1 cellular context compared by ENCODE assay signal in genomic region chr5:80668016-80668969, GRCh38.
A peak's percentile ranks its signal among the peaks of the same experiment; 100 is the strongest.
TF ChIP-seq lines count a peak whose summit lies in the region.

No MANE protein-coding gene starts in this region.

TF ChIP-seq in HepG2, 621 proteins besides CTCF, POLR2A, EP300 and RAD21 (continued from another document):
- TF ChIP-seq, protein P1, sequence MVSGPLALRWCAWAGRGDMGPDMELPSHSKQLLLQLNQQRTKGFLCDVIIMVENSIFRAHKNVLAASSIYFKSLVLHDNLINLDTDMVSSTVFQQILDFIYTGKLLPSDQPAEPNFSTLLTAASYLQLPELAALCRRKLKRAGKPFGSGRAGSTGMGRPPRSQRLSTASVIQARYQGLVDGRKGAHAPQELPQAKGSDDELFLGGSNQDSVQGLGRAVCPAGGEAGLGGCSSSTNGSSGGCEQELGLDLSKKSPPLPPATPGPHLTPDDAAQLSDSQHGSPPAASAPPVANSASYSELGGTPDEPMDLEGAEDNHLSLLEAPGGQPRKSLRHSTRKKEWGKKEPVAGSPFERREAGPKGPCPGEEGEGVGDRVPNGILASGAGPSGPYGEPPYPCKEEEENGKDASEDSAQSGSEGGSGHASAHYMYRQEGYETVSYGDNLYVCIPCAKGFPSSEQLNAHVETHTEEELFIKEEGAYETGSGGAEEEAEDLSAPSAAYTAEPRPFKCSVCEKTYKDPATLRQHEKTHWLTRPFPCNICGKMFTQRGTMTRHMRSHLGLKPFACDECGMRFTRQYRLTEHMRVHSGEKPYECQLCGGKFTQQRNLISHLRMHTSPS (CRISPR knock-in tag; IDR thresholded peaks at IDR 0.05; ENCODE audit: low read depth) = peak; percentile 43; the same call in 1 of the 2 replicates
- TF ChIP-seq ZNF331 (CRISPR knock-in tag; IDR thresholded peaks at IDR 0.05) (no peak), MAF1 (CRISPR knock-in tag; IDR thresholded peaks at IDR 0.05; ENCODE audit: borderline replicate concordance) (no peak), ARHGAP35 (CRISPR knock-in tag; IDR thresholded peaks at IDR 0.05; ENCODE audit: borderline replicate concordance) (no peak), ZMYM4 (CRISPR knock-in tag; IDR thresholded peaks at IDR 0.05) (0 out of 2 replicates have a peak, but pooled peaks have one; percentile 53), ZNF432 (CRISPR knock-in tag; IDR thresholded peaks at IDR 0.05; ENCODE audit: borderline replicate concordance) (no peak), ZFX (CRISPR knock-in tag; IDR thresholded peaks at IDR 0.05; ENCODE audit: low read depth) (0 out of 2 replicates have a peak, but pooled peaks have one; percentile 20), ZNF264 (CRISPR knock-in tag; IDR thresholded peaks at IDR 0.05) (no peak), RFX1 (IDR thresholded peaks at IDR 0.05) (no peak), ZNF737 (CRISPR knock-in tag; IDR thresholded peaks at IDR 0.05; ENCODE audit: borderline replicate concordance) (no peak)
- TF ChIP-seq, protein P2, sequence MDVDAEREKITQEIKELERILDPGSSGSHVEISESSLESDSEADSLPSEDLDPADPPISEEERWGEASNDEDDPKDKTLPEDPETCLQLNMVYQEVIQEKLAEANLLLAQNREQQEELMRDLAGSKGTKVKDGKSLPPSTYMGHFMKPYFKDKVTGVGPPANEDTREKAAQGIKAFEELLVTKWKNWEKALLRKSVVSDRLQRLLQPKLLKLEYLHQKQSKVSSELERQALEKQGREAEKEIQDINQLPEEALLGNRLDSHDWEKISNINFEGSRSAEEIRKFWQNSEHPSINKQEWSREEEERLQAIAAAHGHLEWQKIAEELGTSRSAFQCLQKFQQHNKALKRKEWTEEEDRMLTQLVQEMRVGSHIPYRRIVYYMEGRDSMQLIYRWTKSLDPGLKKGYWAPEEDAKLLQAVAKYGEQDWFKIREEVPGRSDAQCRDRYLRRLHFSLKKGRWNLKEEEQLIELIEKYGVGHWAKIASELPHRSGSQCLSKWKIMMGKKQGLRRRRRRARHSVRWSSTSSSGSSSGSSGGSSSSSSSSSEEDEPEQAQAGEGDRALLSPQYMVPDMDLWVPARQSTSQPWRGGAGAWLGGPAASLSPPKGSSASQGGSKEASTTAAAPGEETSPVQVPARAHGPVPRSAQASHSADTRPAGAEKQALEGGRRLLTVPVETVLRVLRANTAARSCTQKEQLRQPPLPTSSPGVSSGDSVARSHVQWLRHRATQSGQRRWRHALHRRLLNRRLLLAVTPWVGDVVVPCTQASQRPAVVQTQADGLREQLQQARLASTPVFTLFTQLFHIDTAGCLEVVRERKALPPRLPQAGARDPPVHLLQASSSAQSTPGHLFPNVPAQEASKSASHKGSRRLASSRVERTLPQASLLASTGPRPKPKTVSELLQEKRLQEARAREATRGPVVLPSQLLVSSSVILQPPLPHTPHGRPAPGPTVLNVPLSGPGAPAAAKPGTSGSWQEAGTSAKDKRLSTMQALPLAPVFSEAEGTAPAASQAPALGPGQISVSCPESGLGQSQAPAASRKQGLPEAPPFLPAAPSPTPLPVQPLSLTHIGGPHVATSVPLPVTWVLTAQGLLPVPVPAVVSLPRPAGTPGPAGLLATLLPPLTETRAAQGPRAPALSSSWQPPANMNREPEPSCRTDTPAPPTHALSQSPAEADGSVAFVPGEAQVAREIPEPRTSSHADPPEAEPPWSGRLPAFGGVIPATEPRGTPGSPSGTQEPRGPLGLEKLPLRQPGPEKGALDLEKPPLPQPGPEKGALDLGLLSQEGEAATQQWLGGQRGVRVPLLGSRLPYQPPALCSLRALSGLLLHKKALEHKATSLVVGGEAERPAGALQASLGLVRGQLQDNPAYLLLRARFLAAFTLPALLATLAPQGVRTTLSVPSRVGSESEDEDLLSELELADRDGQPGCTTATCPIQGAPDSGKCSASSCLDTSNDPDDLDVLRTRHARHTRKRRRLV (CRISPR knock-in tag; IDR thresholded peaks at IDR 0.05) = no peak
- TF ChIP-seq, protein P3, sequence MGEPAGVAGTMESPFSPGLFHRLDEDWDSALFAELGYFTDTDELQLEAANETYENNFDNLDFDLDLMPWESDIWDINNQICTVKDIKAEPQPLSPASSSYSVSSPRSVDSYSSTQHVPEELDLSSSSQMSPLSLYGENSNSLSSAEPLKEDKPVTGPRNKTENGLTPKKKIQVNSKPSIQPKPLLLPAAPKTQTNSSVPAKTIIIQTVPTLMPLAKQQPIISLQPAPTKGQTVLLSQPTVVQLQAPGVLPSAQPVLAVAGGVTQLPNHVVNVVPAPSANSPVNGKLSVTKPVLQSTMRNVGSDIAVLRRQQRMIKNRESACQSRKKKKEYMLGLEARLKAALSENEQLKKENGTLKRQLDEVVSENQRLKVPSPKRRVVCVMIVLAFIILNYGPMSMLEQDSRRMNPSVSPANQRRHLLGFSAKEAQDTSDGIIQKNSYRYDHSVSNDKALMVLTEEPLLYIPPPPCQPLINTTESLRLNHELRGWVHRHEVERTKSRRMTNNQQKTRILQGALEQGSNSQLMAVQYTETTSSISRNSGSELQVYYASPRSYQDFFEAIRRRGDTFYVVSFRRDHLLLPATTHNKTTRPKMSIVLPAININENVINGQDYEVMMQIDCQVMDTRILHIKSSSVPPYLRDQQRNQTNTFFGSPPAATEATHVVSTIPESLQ (CRISPR knock-in tag; conservative IDR thresholded peaks at IDR 0.05) = no peak
- TF ChIP-seq, protein P4, sequence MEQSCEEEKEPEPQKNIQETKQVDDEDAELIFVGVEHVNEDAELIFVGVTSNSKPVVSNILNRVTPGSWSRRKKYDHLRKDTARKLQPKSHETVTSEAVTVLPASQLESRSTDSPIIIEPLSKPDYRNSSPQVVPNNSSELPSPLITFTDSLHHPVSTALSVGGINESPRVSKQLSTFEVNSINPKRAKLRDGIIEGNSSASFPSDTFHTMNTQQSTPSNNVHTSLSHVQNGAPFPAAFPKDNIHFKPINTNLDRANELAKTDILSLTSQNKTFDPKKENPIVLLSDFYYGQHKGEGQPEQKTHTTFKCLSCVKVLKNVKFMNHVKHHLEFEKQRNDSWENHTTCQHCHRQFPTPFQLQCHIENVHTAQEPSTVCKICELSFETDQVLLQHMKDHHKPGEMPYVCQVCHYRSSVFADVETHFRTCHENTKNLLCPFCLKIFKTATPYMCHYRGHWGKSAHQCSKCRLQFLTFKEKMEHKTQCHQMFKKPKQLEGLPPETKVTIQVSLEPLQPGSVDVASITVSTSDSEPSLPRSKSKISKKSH (CRISPR knock-in tag; IDR thresholded peaks at IDR 0.05; ENCODE audit: borderline replicate concordance) = no peak
- TF ChIP-seq, protein P5, sequence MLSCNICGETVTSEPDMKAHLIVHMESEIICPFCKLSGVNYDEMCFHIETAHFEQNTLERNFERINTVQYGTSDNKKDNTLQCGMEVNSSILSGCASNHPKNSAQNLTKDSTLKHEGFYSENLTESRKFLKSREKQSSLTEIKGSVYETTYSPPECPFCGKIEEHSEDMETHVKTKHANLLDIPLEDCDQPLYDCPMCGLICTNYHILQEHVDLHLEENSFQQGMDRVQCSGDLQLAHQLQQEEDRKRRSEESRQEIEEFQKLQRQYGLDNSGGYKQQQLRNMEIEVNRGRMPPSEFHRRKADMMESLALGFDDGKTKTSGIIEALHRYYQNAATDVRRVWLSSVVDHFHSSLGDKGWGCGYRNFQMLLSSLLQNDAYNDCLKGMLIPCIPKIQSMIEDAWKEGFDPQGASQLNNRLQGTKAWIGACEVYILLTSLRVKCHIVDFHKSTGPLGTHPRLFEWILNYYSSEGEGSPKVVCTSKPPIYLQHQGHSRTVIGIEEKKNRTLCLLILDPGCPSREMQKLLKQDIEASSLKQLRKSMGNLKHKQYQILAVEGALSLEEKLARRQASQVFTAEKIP (CRISPR knock-in tag; IDR thresholded peaks at IDR 0.05; ENCODE audit: borderline replicate concordance) = no peak
- TF ChIP-seq, protein P6, sequence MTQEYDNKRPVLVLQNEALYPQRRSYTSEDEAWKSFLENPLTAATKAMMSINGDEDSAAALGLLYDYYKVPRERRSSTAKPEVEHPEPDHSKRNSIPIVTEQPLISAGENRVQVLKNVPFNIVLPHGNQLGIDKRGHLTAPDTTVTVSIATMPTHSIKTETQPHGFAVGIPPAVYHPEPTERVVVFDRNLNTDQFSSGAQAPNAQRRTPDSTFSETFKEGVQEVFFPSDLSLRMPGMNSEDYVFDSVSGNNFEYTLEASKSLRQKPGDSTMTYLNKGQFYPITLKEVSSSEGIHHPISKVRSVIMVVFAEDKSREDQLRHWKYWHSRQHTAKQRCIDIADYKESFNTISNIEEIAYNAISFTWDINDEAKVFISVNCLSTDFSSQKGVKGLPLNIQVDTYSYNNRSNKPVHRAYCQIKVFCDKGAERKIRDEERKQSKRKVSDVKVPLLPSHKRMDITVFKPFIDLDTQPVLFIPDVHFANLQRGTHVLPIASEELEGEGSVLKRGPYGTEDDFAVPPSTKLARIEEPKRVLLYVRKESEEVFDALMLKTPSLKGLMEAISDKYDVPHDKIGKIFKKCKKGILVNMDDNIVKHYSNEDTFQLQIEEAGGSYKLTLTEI (CRISPR knock-in tag; conservative IDR thresholded peaks at IDR 0.05) = no peak
- TF ChIP-seq, protein P7, sequence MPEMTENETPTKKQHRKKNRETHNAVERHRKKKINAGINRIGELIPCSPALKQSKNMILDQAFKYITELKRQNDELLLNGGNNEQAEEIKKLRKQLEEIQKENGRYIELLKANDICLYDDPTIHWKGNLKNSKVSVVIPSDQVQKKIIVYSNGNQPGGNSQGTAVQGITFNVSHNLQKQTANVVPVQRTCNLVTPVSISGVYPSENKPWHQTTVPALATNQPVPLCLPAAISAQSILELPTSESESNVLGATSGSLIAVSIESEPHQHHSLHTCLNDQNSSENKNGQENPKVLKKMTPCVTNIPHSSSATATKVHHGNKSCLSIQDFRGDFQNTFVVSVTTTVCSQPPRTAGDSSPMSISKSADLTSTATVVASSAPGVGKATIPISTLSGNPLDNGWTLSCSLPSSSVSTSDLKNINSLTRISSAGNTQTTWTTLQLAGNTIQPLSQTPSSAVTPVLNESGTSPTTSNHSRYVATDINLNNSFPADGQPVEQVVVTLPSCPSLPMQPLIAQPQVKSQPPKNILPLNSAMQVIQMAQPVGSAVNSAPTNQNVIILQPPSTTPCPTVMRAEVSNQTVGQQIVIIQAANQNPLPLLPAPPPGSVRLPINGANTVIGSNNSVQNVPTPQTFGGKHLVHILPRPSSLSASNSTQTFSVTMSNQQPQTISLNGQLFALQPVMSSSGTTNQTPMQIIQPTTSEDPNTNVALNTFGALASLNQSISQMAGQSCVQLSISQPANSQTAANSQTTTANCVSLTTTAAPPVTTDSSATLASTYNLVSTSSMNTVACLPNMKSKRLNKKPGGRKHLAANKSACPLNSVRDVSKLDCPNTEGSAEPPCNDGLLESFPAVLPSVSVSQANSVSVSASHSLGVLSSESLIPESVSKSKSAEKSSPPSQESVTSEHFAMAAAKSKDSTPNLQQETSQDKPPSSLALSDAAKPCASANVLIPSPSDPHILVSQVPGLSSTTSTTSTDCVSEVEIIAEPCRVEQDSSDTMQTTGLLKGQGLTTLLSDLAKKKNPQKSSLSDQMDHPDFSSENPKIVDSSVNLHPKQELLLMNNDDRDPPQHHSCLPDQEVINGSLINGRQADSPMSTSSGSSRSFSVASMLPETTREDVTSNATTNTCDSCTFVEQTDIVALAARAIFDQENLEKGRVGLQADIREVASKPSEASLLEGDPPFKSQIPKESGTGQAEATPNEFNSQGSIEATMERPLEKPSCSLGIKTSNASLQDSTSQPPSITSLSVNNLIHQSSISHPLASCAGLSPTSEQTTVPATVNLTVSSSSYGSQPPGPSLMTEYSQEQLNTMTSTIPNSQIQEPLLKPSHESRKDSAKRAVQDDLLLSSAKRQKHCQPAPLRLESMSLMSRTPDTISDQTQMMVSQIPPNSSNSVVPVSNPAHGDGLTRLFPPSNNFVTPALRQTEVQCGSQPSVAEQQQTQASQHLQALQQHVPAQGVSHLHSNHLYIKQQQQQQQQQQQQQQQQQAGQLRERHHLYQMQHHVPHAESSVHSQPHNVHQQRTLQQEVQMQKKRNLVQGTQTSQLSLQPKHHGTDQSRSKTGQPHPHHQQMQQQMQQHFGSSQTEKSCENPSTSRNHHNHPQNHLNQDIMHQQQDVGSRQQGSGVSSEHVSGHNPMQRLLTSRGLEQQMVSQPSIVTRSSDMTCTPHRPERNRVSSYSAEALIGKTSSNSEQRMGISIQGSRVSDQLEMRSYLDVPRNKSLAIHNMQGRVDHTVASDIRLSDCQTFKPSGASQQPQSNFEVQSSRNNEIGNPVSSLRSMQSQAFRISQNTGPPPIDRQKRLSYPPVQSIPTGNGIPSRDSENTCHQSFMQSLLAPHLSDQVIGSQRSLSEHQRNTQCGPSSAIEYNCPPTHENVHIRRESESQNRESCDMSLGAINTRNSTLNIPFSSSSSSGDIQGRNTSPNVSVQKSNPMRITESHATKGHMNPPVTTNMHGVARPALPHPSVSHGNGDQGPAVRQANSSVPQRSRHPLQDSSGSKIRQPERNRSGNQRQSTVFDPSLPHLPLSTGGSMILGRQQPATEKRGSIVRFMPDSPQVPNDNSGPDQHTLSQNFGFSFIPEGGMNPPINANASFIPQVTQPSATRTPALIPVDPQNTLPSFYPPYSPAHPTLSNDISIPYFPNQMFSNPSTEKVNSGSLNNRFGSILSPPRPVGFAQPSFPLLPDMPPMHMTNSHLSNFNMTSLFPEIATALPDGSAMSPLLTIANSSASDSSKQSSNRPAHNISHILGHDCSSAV (CRISPR knock-in tag; IDR thresholded peaks at IDR 0.05; ENCODE audit: borderline replicate concordance) = no peak
- TF ChIP-seq, protein P8, sequence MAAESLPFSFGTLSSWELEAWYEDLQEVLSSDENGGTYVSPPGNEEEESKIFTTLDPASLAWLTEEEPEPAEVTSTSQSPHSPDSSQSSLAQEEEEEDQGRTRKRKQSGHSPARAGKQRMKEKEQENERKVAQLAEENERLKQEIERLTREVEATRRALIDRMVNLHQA (CRISPR knock-in tag; IDR thresholded peaks at IDR 0.05) = no peak
TF ChIP-seq in HepG2: peak in this region for 31.
